Comparison of ENCODE assay signal across 1 cellular context in the genomic region with DNA sequence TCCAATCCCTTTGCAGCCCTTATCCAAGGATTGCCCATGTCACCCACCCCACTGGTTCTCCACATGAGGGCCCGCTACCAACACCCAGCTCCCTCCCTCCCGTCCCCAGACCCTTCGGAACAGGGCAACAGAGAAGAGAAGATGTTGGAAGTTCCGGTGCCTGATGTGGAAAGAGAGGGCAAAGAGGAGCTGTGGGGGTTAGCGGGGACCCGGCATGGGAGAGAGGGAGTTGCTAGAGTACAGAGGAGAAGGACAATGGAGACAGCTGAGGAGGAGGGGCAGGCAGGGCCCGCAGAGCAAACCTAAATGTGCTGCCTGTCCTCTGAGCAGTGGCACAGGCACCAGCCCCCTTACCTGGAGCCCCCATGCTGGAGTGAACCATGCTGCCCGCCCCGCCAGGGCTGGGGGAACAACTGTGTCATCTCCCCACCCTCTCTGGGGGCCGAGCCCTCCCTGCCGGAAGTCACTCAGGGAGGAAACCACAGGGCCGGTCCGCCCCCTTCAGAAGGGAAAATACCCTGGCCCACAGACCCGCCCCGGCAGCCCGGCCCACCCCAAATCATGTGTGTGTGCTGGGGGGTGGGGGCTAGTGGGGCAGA.
TF ChIP-seq lines count a peak whose summit lies in the region.

A gene (minus strand): TSS at position 417 of the 599 bp plus-strand sequence. CDS start 35 bp downstream, at position 382.

TF ChIP-seq in endothelial cell of umbilical vein, 7 proteins besides CTCF, POLR2A, EP300 and RAD21 (continued from another document):
- TF ChIP-seq FOS (IDR thresholded peaks at IDR 0.05; ENCODE audit: borderline replicate concordance, insufficient read depth, low read length) (no peak), GATA2 (IDR thresholded peaks at IDR 0.05; ENCODE audit: insufficient read depth, insufficient read length, low read depth, low read length) (no peak)
